8 cellular contexts compared by ENCODE assay signal in genomic region chr9:129027224-129027684, GRCh38. TPM values are rescaled to one million over a fixed set of nuclear protein-coding genes. Genes with fewer than 3 reads are reported as not detected.
DNase-seq lines count a peak whose midpoint lies in the region; ATAC-seq and TF ChIP-seq lines count a peak whose summit lies in the region.

No MANE protein-coding gene starts in this region.

- H3K9me3 Mint-ChIP-seq in Calu3 (ENCODE audit: low read depth, unreplicated experiment) (no peaks in the 10 kb centered on the region), nephron progenitor cell (no peaks in the 10 kb centered on the region)

- TSS peak; percentile 28 for BruUV-seq in Calu3 (replicated peaks; lab: Mats Ljungman, UMichigan)

- H3K4me2 ChIP-seq in KMS-11 = peak overlapping the region; percentile 98

- H3K4me3 ChIP-seq in KMS-11 (IDR thresholded peaks at IDR 0.05; ENCODE audit: insufficient read depth, low read depth, low read length) = no peak overlapping the region
- peak overlapping the region; percentile 100 for H3K4me3 ChIP-seq in coronary artery

- H3K27ac Mint-ChIP-seq in Calu3 (ENCODE audit: unreplicated experiment) (peak overlapping the region; percentile 58), nephron progenitor cell (no peak overlapping the region)

- H3K79me2 ChIP-seq in KMS-11 (ENCODE audit: insufficient read depth, low read depth) = peaks cover 51% of the 10 kb centered on the region

- H3K4me1 Mint-ChIP-seq in Calu3 (ENCODE audit: low read depth, unreplicated experiment) = peaks cover 10% of the 10 kb centered on the region
- peaks cover 63% of the 10 kb centered on the region for H3K4me1 Mint-ChIP-seq in nephron progenitor cell

- peak overlapping the region; percentile 22; the same call in 1 of the 2 replicates for H2AFZ ChIP-seq in KMS-11 (ENCODE audit: low read depth)

- DNase-seq in Calu3 (no peak), coronary artery (ENCODE audit: low spot score) (no peak), nephron progenitor cell (no peak), NCI-H524 (lab: John Stamatoyannopoulos, UW) (no peak), hippocampal formation (lab: John Stamatoyannopoulos, UW) (no peak)
- DNase-seq in activated CD4-positive, alpha-beta T cell treated with anti-CD3 and anti-CD28 coated beads for 4 hours = no peak

- H4K20me1 ChIP-seq in KMS-11 (ENCODE audit: insufficient read depth) = no peaks in the 10 kb centered on the region

- peaks cover 51% of the 10 kb centered on the region for H3K4me1 ChIP-seq in KMS-11 (ENCODE audit: low read depth, poor library complexity, severe bottlenecking)

- no peak for ATAC-seq in HG02623 (IDR thresholded peaks at IDR 0.05; ENCODE audit: unreplicated experiment)

- CTCF ChIA-PET in Calu3 (lab: Charles Lee) = interaction anchor here (0.7 kb wide), 1 partner anchor 54 kb away, joined by 3 read pairs; the partner anchor contains the start of gene DOLPP1

- H3K27ac ChIP-seq in KMS-11 (peak overlapping the region; percentile 46), coronary artery (peak overlapping the region; percentile 70 to 91)

- H3K36me3 ChIP-seq in KMS-11 (ENCODE audit: insufficient read depth) = no peaks in the 10 kb centered on the region

- H3K4me3 Mint-ChIP-seq in Calu3 (ENCODE audit: low read depth, unreplicated experiment) (peak overlapping the region; percentile 83), nephron progenitor cell (peak overlapping the region; percentile 80)

- no peak for TF ChIP-seq CTCF in Calu3 (IDR thresholded peaks at IDR 0.05; ENCODE audit: unreplicated experiment)
- no peak for TF ChIP-seq CTCF in KMS-11 (conservative IDR thresholded peaks at IDR 0.05; ENCODE audit: low read depth, low read length)
- no peak for TF ChIP-seq CTCF in coronary artery (IDR thresholded peaks at IDR 0.05)
- TF ChIP-seq CTCF in nephron progenitor cell (IDR thresholded peaks at IDR 0.05) = no peak

- intact Hi-C loops in Calu3 (cut with micrococcal nuclease; ENCODE audit: unreplicated experiment) = no loop called here

- H3K9ac ChIP-seq in KMS-11 = peak overlapping the region; percentile 58; the same call in 1 of the 2 replicates

- no peaks in the 10 kb centered on the region for H3K27me3 ChIP-seq in KMS-11 (ENCODE audit: insufficient read depth, low read depth)

- H3K27me3 Mint-ChIP-seq in Calu3 (ENCODE audit: unreplicated experiment) (no peaks in the 10 kb centered on the region), nephron progenitor cell (ENCODE audit: low read depth, poor library complexity) (no peaks in the 10 kb centered on the region)

- peaks cover 11% of the 10 kb centered on the region for H3K36me3 Mint-ChIP-seq in Calu3 (ENCODE audit: insufficient read depth, unreplicated experiment)
- H3K36me3 Mint-ChIP-seq in nephron progenitor cell (ENCODE audit: low read depth) = no peaks in the 10 kb centered on the region

RNA-seq across cellular contexts. Expression of gene SH3GLB2, which starts 0.9 kb away (rescaled TPM):
- total RNA-seq in Calu3 (2022) = 66.5 and 83.8 TPM in 2 replicates

RNA-seq across cellular contexts. Expression of gene MIGA2, which starts 9.2 kb away (rescaled TPM):
- total RNA-seq in Calu3 (2022) = 17.8 and 21.2 TPM in 2 replicates

RNA-seq across cellular contexts. Expression of gene DOLPP1, which starts 53.7 kb away (rescaled TPM):
- 14.4 and 16.1 TPM in 2 replicates for total RNA-seq in Calu3 (2022)
